In genomic region chr2:70111752-70112591, GRCh38 we compare ENCODE assay signal across 10 cellular contexts. TPM values are rescaled to one million over a fixed set of nuclear protein-coding genes. Genes with fewer than 3 reads are reported as not detected.
DNase-seq lines count a peak whose midpoint lies in the region; ATAC-seq and TF ChIP-seq lines count a peak whose summit lies in the region.
"Had no signal": no experiment of that assay in that cellular context is flagged by ENCODE, and none has a peak within 500 bp of the region (broad histone marks: within the 10 kb centered on the region; RNA-seq: fewer than 3 reads in every experiment).

No MANE protein-coding gene starts in this region.

- H3K27ac ChIP-seq in BLaER1 treated with 17β-estradiol and CSF1 and Interleukin-3, amounts not matched to agents 10 nM and 100 nM = peak overlapping the region in 6 of 11 experiments; percentile 10 to 61 (median 43); a peak in 10 of 22 replicates
- H3K27ac ChIP-seq in HCT116 (ENCODE audit: low read depth, low read length) = no peak overlapping the region
- no peak overlapping the region for H3K27ac ChIP-seq in prostate gland

- no peaks in the 10 kb centered on the region for H3K27me3 ChIP-seq in BLaER1 treated with 17β-estradiol and CSF1 and Interleukin-3, amounts not matched to agents 10 nM and 100 nM
- H3K27me3 ChIP-seq in HCT116 (ENCODE audit: insufficient read depth, low read length) = no peaks in the 10 kb centered on the region
- no peaks in the 10 kb centered on the region for H3K27me3 ChIP-seq in prostate gland (replicated peaks; ENCODE audit: insufficient read depth)

- TF ChIP-seq POLR2A in HCT116 (IDR thresholded peaks at IDR 0.05; ENCODE audit: borderline replicate concordance, extremely low read depth, insufficient read depth, insufficient read length) = no peak
- TF ChIP-seq POLR2A in prostate gland (IDR thresholded peaks at IDR 0.05) = no peak

- H3K27me3 Mint-ChIP-seq in natural killer cell treated with Interleukin-12 subunit alpha and Interleukin-12 subunit beta and Interleukin-15 and Interleukin-18, amount 100 ng/mL, for 72 hours = no peaks in the 10 kb centered on the region
- H3K27me3 Mint-ChIP-seq: naive B cell had no signal

- DNase-seq in HCT116 (ENCODE audit: low read depth, low spot score) = no peak
- DNase-seq in astrocyte of the spinal cord (ENCODE audit: low read depth, low spot score) = peak; percentile 52
- DNase-seq in natural killer cell treated with Interleukin-12 subunit alpha and Interleukin-12 subunit beta and Interleukin-15 and Interleukin-18, amount 100 ng/mL, for 72 hours (ENCODE audit: low spot score) = peak; percentile 5
- DNase-seq in NCI-H2196 (lab: John Stamatoyannopoulos, UW; ENCODE audit: unreplicated experiment) = no peak
- no peak for DNase-seq in prostate gland (ENCODE audit: low spot score)
- DNase-seq in left cardiac atrium = no peak
- DNase-seq: naive B cell; NK-92 treated with Interleukin-12 subunit alpha and Interleukin-12 subunit beta, amount 100 ng/mL, for 24 hours had no signal

- intact Hi-C loops in HCT116 (cut with micrococcal nuclease) (no loop called here), prostate gland (cut with DNase I) (no loop called here), left cardiac atrium (cut with DNase I) (no loop called here)

- 88% methylated on average over 7 of the region's 7 CpGs for WGBS in prostate gland

- no peaks in the 10 kb centered on the region for H3K36me3 ChIP-seq in BLaER1 treated with 17β-estradiol and CSF1 and Interleukin-3, amounts not matched to agents 10 nM and 100 nM
- H3K36me3 ChIP-seq in HCT116 (ENCODE audit: control insufficient read depth in 1 of 2, insufficient read depth in 2 of 2, low read length in 2 of 2) (no peaks in the 10 kb centered on the region), prostate gland (no peaks in the 10 kb centered on the region)

- H4K20me1 ChIP-seq in BLaER1 treated with 17β-estradiol and CSF1 and Interleukin-3, amounts not matched to agents 10 nM and 100 nM = no peaks in the 10 kb centered on the region
- H4K20me1 ChIP-seq in HCT116 (ENCODE audit: insufficient read depth) = no peaks in the 10 kb centered on the region

- no peaks in the 10 kb centered on the region for H3K9me3 Mint-ChIP-seq in natural killer cell treated with Interleukin-12 subunit alpha and Interleukin-12 subunit beta and Interleukin-15 and Interleukin-18, amount 100 ng/mL, for 72 hours
- H3K9me3 Mint-ChIP-seq: naive B cell had no signal

- CTCF ChIA-PET in HCT116 (lab: Charles Lee) = no interaction called here

- no peak overlapping the region for H3K4me3 ChIP-seq in BLaER1 treated with 17β-estradiol and CSF1 and Interleukin-3, amounts not matched to agents 10 nM and 100 nM
- no peak overlapping the region for H3K4me3 ChIP-seq in HCT116 (replicated peaks in 1 of 2; ENCODE audit: low read depth in 1 of 2, low read length in 2 of 2)
- H3K4me3 ChIP-seq in astrocyte of the spinal cord (ENCODE audit: low read depth, low read length) = no peak overlapping the region
- H3K4me3 ChIP-seq in prostate gland = no peak overlapping the region

- H3K4me1 ChIP-seq in BLaER1 treated with 17β-estradiol and CSF1 and Interleukin-3, amounts not matched to agents 10 nM and 100 nM = peaks cover 50 to 90% (median 65%) of the 10 kb centered on the region in 10 experiments
- H3K4me1 ChIP-seq in HCT116 (ENCODE audit: control insufficient read depth in 1 of 2, insufficient read depth in 2 of 2, low read length in 2 of 2) (peaks cover 48 to 66% of the 10 kb centered on the region in 2 experiments), prostate gland (replicated peaks) (no peaks in the 10 kb centered on the region)

- H3K4me2 ChIP-seq in BLaER1 treated with 17β-estradiol and CSF1 and Interleukin-3, amounts not matched to agents 10 nM and 100 nM = peak overlapping the region; percentile 16 to 77 (median 51); a peak in 20 of 22 replicates
- peak overlapping the region; percentile 29 for H3K4me2 ChIP-seq in HCT116 (ENCODE audit: low read length)

- POLR2A ChIA-PET in HCT116 (lab: Charles Lee) = no interaction called here

- H3K9me3 ChIP-seq in BLaER1 treated with 17β-estradiol and CSF1 and Interleukin-3, amounts not matched to agents 10 nM and 100 nM (replicated peaks in 1 of 11) = no peaks in the 10 kb centered on the region
- H3K9me3 ChIP-seq in HCT116 (ENCODE audit: control insufficient read depth in 1 of 2, insufficient read depth in 1 of 2, low read depth in 1 of 2, low read length in 2 of 2) (no peaks in the 10 kb centered on the region), prostate gland (no peaks in the 10 kb centered on the region)

- no peak for TF ChIP-seq RAD21 in HCT116 (IDR thresholded peaks at IDR 0.05; ENCODE audit: low read depth)

- peaks cover 37 to 51% of the 10 kb centered on the region in 2 donors for H3K4me1 Mint-ChIP-seq in natural killer cell treated with Interleukin-12 subunit alpha and Interleukin-12 subunit beta and Interleukin-15 and Interleukin-18, amount 100 ng/mL, for 72 hours (ENCODE audit: low read depth in 2 of 2)

- H3K4me3 Mint-ChIP-seq in natural killer cell treated with Interleukin-12 subunit alpha and Interleukin-12 subunit beta and Interleukin-15 and Interleukin-18, amount 100 ng/mL, for 72 hours = no peak overlapping the region
- H3K4me3 Mint-ChIP-seq: naive B cell had no signal

- H3K79me2 ChIP-seq in HCT116 (ENCODE audit: insufficient read depth, low read length) = no peaks in the 10 kb centered on the region

- TF ChIP-seq CTCF in HCT116 (IDR thresholded peaks at IDR 0.05 in 2 of 3, conservative IDR thresholded peaks at IDR 0.05 in 1 of 3; ENCODE audit: borderline replicate concordance in 1 of 3, insufficient read depth in 1 of 3, low read depth in 2 of 3, low read length in 2 of 3) (no peak), astrocyte of the spinal cord (IDR thresholded peaks at IDR 0.05; ENCODE audit: low read depth, low read length) (no peak), prostate gland (IDR thresholded peaks at IDR 0.05) (no peak)

- peak overlapping the region; percentile 75 to 86 for H3K27ac Mint-ChIP-seq in natural killer cell treated with Interleukin-12 subunit alpha and Interleukin-12 subunit beta and Interleukin-15 and Interleukin-18, amount 100 ng/mL, for 72 hours

- ATAC-seq in HCT116 = no peak
- no peak for ATAC-seq in natural killer cell treated with Interleukin-12 subunit alpha and Interleukin-12 subunit beta and Interleukin-15 and Interleukin-18, amount 100 ng/mL, for 72 hours
- no peak for ATAC-seq in GM21717 (IDR thresholded peaks at IDR 0.05; ENCODE audit: unreplicated experiment)
- ATAC-seq in left cardiac atrium = no peak

- BruUV-seq in HCT116 (replicated peaks; lab: Mats Ljungman, UMichigan) = no TSS peak

- H3K9me2 ChIP-seq in HCT116 (ENCODE audit: insufficient read depth) = no peaks in the 10 kb centered on the region

- H3K36me3 Mint-ChIP-seq in natural killer cell treated with Interleukin-12 subunit alpha and Interleukin-12 subunit beta and Interleukin-15 and Interleukin-18, amount 100 ng/mL, for 72 hours = no peaks in the 10 kb centered on the region
- H3K36me3 Mint-ChIP-seq: naive B cell had no signal

- RAD21 ChIA-PET in HCT116 (lab: Charles Lee; ENCODE audit: low non-redundant PET in 1 of 2, low total read pairs in 2 of 2, uncharacterized antibody in 2 of 2, unreplicated experiment in 2 of 2) = no interaction called here

- H3K9ac ChIP-seq in BLaER1 treated with 17β-estradiol and CSF1 and Interleukin-3, amounts not matched to agents 10 nM and 100 nM = no peak overlapping the region; a peak in 1 of 22 replicates
- no peak overlapping the region for H3K9ac ChIP-seq in HCT116 (ENCODE audit: low read length)

- peak overlapping the region; percentile 27 for H2AFZ ChIP-seq in HCT116 (ENCODE audit: low read depth, low read length, poor library complexity, severe bottlenecking)

- in situ Hi-C loops in astrocyte of the spinal cord (cut with HindIII; ENCODE audit: low sequenced_read_pairs) = no loop called here

TF ChIP-seq in HCT116, 20 proteins besides CTCF, POLR2A, EP300 and RAD21:
- TF ChIP-seq CEBPB (IDR thresholded peaks at IDR 0.05; ENCODE audit: low read depth) = no peak
- TF ChIP-seq YY1 (IDR thresholded peaks at IDR 0.05; ENCODE audit: extremely low read depth, insufficient replicate concordance, low read depth, low read length) = no peak
- no peak for TF ChIP-seq EGR1 (IDR thresholded peaks at IDR 0.05; ENCODE audit: low read depth)

RNA-seq across cellular contexts. Expression of gene PCBP1, which starts 24.7 kb away (rescaled TPM):
- 256 TPM for total RNA-seq in HCT116 (2021; ENCODE audit: unreplicated experiment)
- polyA plus RNA-seq in HCT116 (2012) = 225 and 232 TPM in 2 replicates
- total RNA-seq in natural killer cell treated with Interleukin-12 subunit alpha and Interleukin-12 subunit beta and Interleukin-15 and Interleukin-18, amount 100 ng/mL, for 72 hours = 100 to 1,000 TPM; 357 to 363 TPM
- total RNA-seq in prostate gland = 100 to 1,000 TPM; 166 to 219 TPM
- 100 to 1,000 TPM; 230 to 248 TPM for total RNA-seq in left cardiac atrium

Comparison
In these comparisons a context has a peak if more than half of its experiments do, and no peak if none do; other contexts are left out.
1. H3K27ac ChIP-seq: peak in BLaER1 treated with 17β-estradiol and CSF1 and Interleukin-3, amounts not matched to agents 10 nM and 100 nM (6 of 11); none in HCT116 (single experiment) and prostate gland (0 of 2).
2. DNase-seq: peak in astrocyte of the spinal cord (single experiment) and natural killer cell treated with Interleukin-12 subunit alpha and Interleukin-12 subunit beta and Interleukin-15 and Interleukin-18, amount 100 ng/mL, for 72 hours (single experiment); none in HCT116 (single experiment), NCI-H2196 (single experiment), prostate gland (single experiment) and left cardiac atrium (single experiment).